In genomic region chr16:56933828-56934598, GRCh38 we compare ENCODE assay signal across 8 cellular contexts. TPM values are rescaled to one million over a fixed set of nuclear protein-coding genes. Genes with fewer than 3 reads are reported as not detected.
A peak's percentile ranks its signal among the peaks of the same experiment; 100 is the strongest.
DNase-seq lines count a peak whose midpoint lies in the region; ATAC-seq, FAIRE-seq and TF ChIP-seq lines count a peak whose summit lies in the region.

No MANE protein-coding gene starts in this region.

- no peak for FAIRE-seq in GM12891 (lab: Jason Lieb, UNC)

- DNase-seq in GM12891 (ENCODE audit: insufficient read length, low spot score) (no peak), T-helper 17 cell (no peak), fibroblast of villous mesenchyme (ENCODE audit: low read depth) (no peak), GM19240 (ENCODE audit: insufficient read length, low spot score) (no peak)

- 0 out of 2 replicates have a peak, but pooled peaks have one; percentile 44 for TF ChIP-seq POLR2A in GM12891 (IDR thresholded peaks at IDR 0.05; ENCODE audit: low read depth, low read length)

- H3K4me3 Mint-ChIP-seq in T-helper 17 cell, result peak overlapping the region; percentile 96

- H3K4me3 ChIP-seq in fibroblast of villous mesenchyme (ENCODE audit: low read depth, low read length) (peak overlapping the region; percentile 100), skeletal muscle tissue (ENCODE audit: low read length in 3 of 3) (peak overlapping the region; percentile 95 to 98 (median 97))

- peaks cover 33 to 39% (median 33%) of the 10 kb centered on the region in 3 donors for H3K36me3 ChIP-seq in skeletal muscle tissue (ENCODE audit: control insufficient read depth in 3 of 3, insufficient read depth in 3 of 3, low read length in 3 of 3)

- no peaks in the 10 kb centered on the region for H3K27me3 Mint-ChIP-seq in T-helper 17 cell

- peaks cover 43% of the 10 kb centered on the region for H3K4me1 Mint-ChIP-seq in T-helper 17 cell

- H3K27me3 ChIP-seq in skeletal muscle tissue (ENCODE audit: control insufficient read depth in 3 of 3, insufficient read depth in 3 of 3, low read length in 3 of 3), result no peaks in the 10 kb centered on the region

- ATAC-seq in T-helper 17 cell, result no peak
- no peak for ATAC-seq in HG02610 (IDR thresholded peaks at IDR 0.05; ENCODE audit: unreplicated experiment)
- ATAC-seq in HG03354 (IDR thresholded peaks at IDR 0.05; ENCODE audit: poor library complexity, severe bottlenecking, unreplicated experiment), result no peak
- ATAC-seq in GM21576 (IDR thresholded peaks at IDR 0.05; ENCODE audit: unreplicated experiment), result no peak

- H3K27ac Mint-ChIP-seq in T-helper 17 cell, result peak overlapping the region; percentile 99

- H3K27ac ChIP-seq in skeletal muscle tissue (ENCODE audit: low read depth, low read length), result peak overlapping the region; percentile 98

- peaks cover 11% of the 10 kb centered on the region for H3K36me3 Mint-ChIP-seq in T-helper 17 cell (ENCODE audit: low read depth)

- peak overlapping the region; percentile 95 to 100 (median 98) for H3K9ac ChIP-seq in skeletal muscle tissue (ENCODE audit: low read depth in 1 of 3, low read length in 3 of 3)

- no peak for TF ChIP-seq CTCF in fibroblast of villous mesenchyme (IDR thresholded peaks at IDR 0.05; ENCODE audit: insufficient read depth, low read depth, low read length)

- H3K9me3 ChIP-seq in T-helper 17 cell (ENCODE audit: control insufficient read depth, low read length, poor library complexity, severe bottlenecking) (no peaks in the 10 kb centered on the region), skeletal muscle tissue (ENCODE audit: control insufficient read depth in 3 of 3, low read length in 3 of 3) (no peaks in the 10 kb centered on the region)

- H3K4me1 ChIP-seq in skeletal muscle tissue (ENCODE audit: control insufficient read depth in 3 of 3, insufficient read depth in 3 of 3, low read length in 3 of 3), result peaks cover 23 to 31% (median 25%) of the 10 kb centered on the region in 3 donors

TF ChIP-seq in GM12891, 5 proteins besides CTCF, POLR2A, EP300 and RAD21:
- TF ChIP-seq TAF1 (IDR thresholded peaks at IDR 0.05; ENCODE audit: low read depth, low read length) (no peak), POU2F2 (IDR thresholded peaks at IDR 0.05; ENCODE audit: low read depth, low read length) (no peak), SPI1 (IDR thresholded peaks at IDR 0.05; ENCODE audit: low read depth, low read length) (no peak), PAX5 (IDR thresholded peaks at IDR 0.05; ENCODE audit: insufficient read depth, low read length, severe bottlenecking) (no peak), POLR2AphosphoS5 (IDR thresholded peaks at IDR 0.05; ENCODE audit: low read depth, low read length) (0 out of 2 replicates have a peak, but pooled peaks have one; percentile 31)

RNA-seq across cellular contexts. Expression of gene HERPUD1, which starts 2.1 kb away (rescaled TPM):
- polyA plus RNA-seq in GM12891 (2012; ENCODE audit: low read depth, missing spikeins), result 92.3 TPM
- total RNA-seq in T-helper 17 cell (100 to 1,000 TPM; 225 to 255 TPM), fibroblast of villous mesenchyme (98.4 and 135 TPM in 2 replicates), skeletal muscle tissue (76.2 TPM)

RNA-seq across cellular contexts. Expression of gene CETP, which starts 27.7 kb away (rescaled TPM):
- 7.3 TPM for polyA plus RNA-seq in GM12891 (2012; ENCODE audit: low read depth, missing spikeins)
- total RNA-seq in T-helper 17 cell, result 1 to 10 TPM in 1 of 2 donors, not detected in 1; 2.3 TPM
- total RNA-seq in fibroblast of villous mesenchyme, result not detected in 2 replicates
- 3.1 TPM for total RNA-seq in skeletal muscle tissue

RNA-seq across cellular contexts. Expression of gene NLRC5, which starts 55.3 kb away (rescaled TPM):
- polyA plus RNA-seq in GM12891 (2012; ENCODE audit: low read depth, missing spikeins), result 44.7 TPM
- total RNA-seq in T-helper 17 cell (100 to 1,000 TPM; 381 to 578 TPM), fibroblast of villous mesenchyme (44.0 and 67.6 TPM in 2 replicates), skeletal muscle tissue (5.7 TPM)
